22 cellular contexts compared by ENCODE assay signal in the genomic region with DNA sequence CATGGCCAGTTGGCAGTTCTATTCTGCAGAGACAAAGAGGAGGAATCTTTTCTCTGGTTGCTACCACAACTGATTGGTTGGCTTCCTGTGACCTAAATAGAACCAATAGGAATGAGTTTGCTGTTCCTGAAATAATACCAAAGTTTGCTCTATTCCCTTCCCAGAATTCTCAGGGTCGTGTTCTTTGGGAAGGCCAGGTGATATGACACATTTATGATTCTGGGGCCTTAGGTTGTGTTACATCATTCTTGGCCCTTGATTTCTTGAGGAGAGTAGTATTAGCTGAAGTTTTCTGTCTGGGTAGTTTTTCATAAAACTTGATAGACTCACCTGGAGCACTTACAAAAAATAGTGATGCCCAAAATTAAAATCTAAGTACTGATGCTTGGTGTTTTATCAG.
"Had no signal": no experiment of that assay in that cellular context is flagged by ENCODE, and none has a peak within 500 bp of the region (broad histone marks: within the 10 kb centered on the region; RNA-seq: fewer than 3 reads in every experiment).

No MANE protein-coding gene starts in this region.

- H3K27ac ChIP-seq: breast epithelium, thoracic aorta, upper lobe of left lung had no signal

- H3K4me1 Mint-ChIP-seq: neural crest cell had no signal

- H3K9me3 ChIP-seq: breast epithelium, thoracic aorta, upper lobe of left lung had no signal

- H3K4me1 ChIP-seq: breast epithelium had no signal

- H3K4me3 ChIP-seq: breast epithelium, smooth muscle cell, thoracic aorta, upper lobe of left lung had no signal

- H3K27ac Mint-ChIP-seq: activated naive CD4-positive, alpha-beta T cell treated with anti-CD3 and anti-CD28 coated beads for 36 hours; T-cell had no signal

- H3K9me3 Mint-ChIP-seq: activated naive CD4-positive, alpha-beta T cell treated with anti-CD3 and anti-CD28 coated beads for 36 hours; central memory CD8-positive, alpha-beta T cell; neural crest cell; T-cell had no signal

- DNase-seq: activated CD4-positive, alpha-beta T cell treated with anti-CD3 and anti-CD28 coated beads for 1 hour; activated CD4-positive, alpha-beta T cell treated with anti-CD3 and anti-CD28 coated beads, Interleukin-2, amount 50 U/mL, for 1 hour; activated naive CD4-positive, alpha-beta T cell treated with anti-CD3 and anti-CD28 coated beads for 36 hours; activated T-cell treated with anti-CD3 and anti-CD28 coated beads, Interleukin-2, amount 50 U/mL, for 1 hour; effector memory CD4-positive, alpha-beta T cell; foreskin melanocyte; kidney glomerular epithelial cell; mesenchymal stem cell; occipital lobe; stimulated activated CD4-positive, alpha-beta T cell treated with anti-CD3 and anti-CD28 coated beads, Interleukin-15, amount 100 ng/mL, for 24 hours; stimulated activated CD4-positive, alpha-beta T cell treated with anti-CD3 and anti-CD28 coated beads, Interleukin-2, amount 100 ng/mL, for 48 hours; stimulated activated CD8-positive, alpha-beta memory T cell treated with anti-CD3 and anti-CD28 coated beads, Interleukin-4, amount 100 ng/mL, for 48 hours; stimulated activated naive CD4-positive, alpha-beta T cell; T-cell; T-helper 9 cell; upper lobe of left lung had no signal

- H3K27me3 ChIP-seq: breast epithelium, upper lobe of left lung had no signal

- H3K4me2 ChIP-seq: smooth muscle cell had no signal

- ATAC-seq: sciatic nerve, T-cell had no signal

- H3K4me3 Mint-ChIP-seq: activated naive CD4-positive, alpha-beta T cell treated with anti-CD3 and anti-CD28 coated beads for 36 hours; central memory CD8-positive, alpha-beta T cell; neural crest cell had no signal

- H3K36me3 ChIP-seq: breast epithelium, thoracic aorta had no signal
